ENCODE assay signal across 8 cellular contexts in the genomic region with DNA sequence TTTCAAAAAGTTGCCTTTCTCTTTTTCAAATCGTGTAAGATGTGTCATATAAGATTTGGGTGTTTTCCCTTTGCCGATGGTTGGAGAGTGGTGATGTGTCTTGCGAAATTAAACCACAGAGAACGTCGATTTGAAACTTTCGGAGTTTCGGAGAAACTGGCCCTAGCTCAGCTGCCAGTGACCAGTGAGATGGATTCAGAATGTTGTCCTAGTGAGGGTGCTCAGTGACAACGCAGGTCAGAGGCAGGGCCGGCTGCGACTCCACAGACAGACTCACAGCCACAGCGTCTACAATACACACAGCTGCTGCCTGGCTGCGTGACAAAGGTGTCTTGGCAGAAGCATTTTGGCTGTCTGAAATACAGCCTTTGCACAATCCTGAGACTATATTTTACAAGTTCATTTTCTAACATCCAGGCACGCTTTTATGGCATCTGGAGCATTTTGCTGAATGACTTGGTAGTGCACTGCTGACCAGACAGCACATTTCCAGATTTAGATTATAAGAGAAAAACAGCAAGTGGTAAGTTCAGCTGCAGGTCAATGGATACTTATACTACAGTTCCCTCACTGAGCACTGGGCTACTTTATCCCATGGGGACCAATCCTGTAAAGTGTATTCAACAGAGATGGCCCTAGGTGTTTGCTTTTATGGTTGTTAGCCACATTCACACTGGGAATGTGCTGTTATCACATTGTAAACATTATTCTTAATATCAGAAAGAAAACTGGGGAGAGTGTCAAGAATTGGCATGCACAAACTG.
DNase-seq lines count a peak whose midpoint lies in the region; ATAC-seq, FAIRE-seq and TF ChIP-seq lines count a peak whose summit lies in the region.

No MANE protein-coding gene starts in this region.

- TF ChIP-seq EP300 in esophagus muscularis mucosa (IDR thresholded peaks at IDR 0.05) = no peak

- H3K4me1 ChIP-seq in esophagus muscularis mucosa (peaks cover 0 to 30% (median 28%) of the 10 kb centered on the region in 4 donors), pancreas (peaks cover 3 to 12% (median 8%) of the 10 kb centered on the region in 3 donors)

- TF ChIP-seq CTCF in esophagus muscularis mucosa (IDR thresholded peaks at IDR 0.05) (no peak), pancreas (IDR thresholded peaks at IDR 0.05) (no peak)

- H3K27ac ChIP-seq in esophagus muscularis mucosa (replicated peaks in 1 of 4) (peak overlapping the region; percentile 5 to 55 (median 38)), pancreas (peak overlapping the region in 3 of 4 donors; percentile 25 to 68 (median 55))

- no peaks in the 10 kb centered on the region for H3K9me3 ChIP-seq in esophagus muscularis mucosa
- no peaks in the 10 kb centered on the region for H3K9me3 ChIP-seq in pancreas

- H3K4me1 Mint-ChIP-seq in activated naive CD4-positive, alpha-beta T cell treated with anti-CD3 and anti-CD28 coated beads for 36 hours (ENCODE audit: low read depth) = peaks cover 29% of the 10 kb centered on the region

- ATAC-seq in pancreas (peak; percentile 70 to 85 (median 82)), HG03354 (IDR thresholded peaks at IDR 0.05; ENCODE audit: poor library complexity, severe bottlenecking, unreplicated experiment) (no peak), GM19397 (IDR thresholded peaks at IDR 0.05; ENCODE audit: unreplicated experiment) (no peak)

- no peaks in the 10 kb centered on the region for H3K9me3 Mint-ChIP-seq in activated naive CD4-positive, alpha-beta T cell treated with anti-CD3 and anti-CD28 coated beads for 36 hours

- H3K27me3 Mint-ChIP-seq in activated naive CD4-positive, alpha-beta T cell treated with anti-CD3 and anti-CD28 coated beads for 36 hours (ENCODE audit: low read depth) = peaks cover 19% of the 10 kb centered on the region

- peak overlapping the region; percentile 20 to 43 (median 26) for H3K4me3 ChIP-seq in esophagus muscularis mucosa
- no peak overlapping the region for H3K4me3 ChIP-seq in pancreas

- H3K4me3 Mint-ChIP-seq in activated naive CD4-positive, alpha-beta T cell treated with anti-CD3 and anti-CD28 coated beads for 36 hours = no peak overlapping the region

- H3K27ac Mint-ChIP-seq in activated naive CD4-positive, alpha-beta T cell treated with anti-CD3 and anti-CD28 coated beads for 36 hours = no peak overlapping the region

- H3K36me3 Mint-ChIP-seq in activated naive CD4-positive, alpha-beta T cell treated with anti-CD3 and anti-CD28 coated beads for 36 hours (ENCODE audit: low read depth) = no peaks in the 10 kb centered on the region

- intact Hi-C loops in esophagus muscularis mucosa (cut with DNase I) (no loop called here), pancreas (cut with DNase I) (no loop called here)
- intact Hi-C loops in activated naive CD4-positive, alpha-beta T cell treated with anti-CD3 and anti-CD28 coated beads for 36 hours (cut with micrococcal nuclease) = no loop called here

- no peak for TF ChIP-seq POLR2A in esophagus muscularis mucosa (IDR thresholded peaks at IDR 0.05; ENCODE audit: low read depth)

- CTCF ChIA-PET in activated naive CD4-positive, alpha-beta T cell treated with anti-CD3 and anti-CD28 coated beads for 36 hours (lab: Charles Lee) = interaction anchor here (1.3 kb wide), 1 partner anchor 138 kb away, joined by 4 read pairs; no protein-coding TSS in a partner anchor

- peak; percentile 13 for DNase-seq in stimulated activated CD4-positive, alpha-beta T cell treated with anti-CD3 and anti-CD28 coated beads, Interleukin-4, amount 100 ng/mL, for 1 hour
- DNase-seq in stimulated activated CD4-positive, alpha-beta T cell treated with anti-CD3 and anti-CD28 coated beads, Interleukin-2, amount 100 ng/mL, for 48 hours = no peak
- peak; percentile 69 for DNase-seq in OCI-M1 (lab: John Stamatoyannopoulos, UW)
- DNase-seq in esophagus muscularis mucosa (ENCODE audit: extremely low spot score) = peak; percentile 93
- DNase-seq in pancreas = peak; percentile 21 to 71 (median 53)
- DNase-seq in activated naive CD4-positive, alpha-beta T cell treated with anti-CD3 and anti-CD28 coated beads for 36 hours = no peak

- H3K27me3 ChIP-seq in esophagus muscularis mucosa (no peaks in the 10 kb centered on the region), pancreas (no peaks in the 10 kb centered on the region)

- H3K36me3 ChIP-seq in esophagus muscularis mucosa (no peaks in the 10 kb centered on the region), pancreas (no peaks in the 10 kb centered on the region)

- WGBS in esophagus muscularis mucosa = 18% methylated on average over 12 of the region's 13 CpGs
- 20 to 25% methylated on average over 13 of the region's 13 CpGs for WGBS in pancreas, 2 donors

- no peak for FAIRE-seq in pancreas (lab: Jason Lieb, UNC)

Comparison
In these comparisons a context has a peak if more than half of its experiments do, and no peak if none do; other contexts are left out.
1. DNase-seq: peak in stimulated activated CD4-positive, alpha-beta T cell treated with anti-CD3 and anti-CD28 coated beads, Interleukin-4, amount 100 ng/mL, for 1 hour (single experiment), OCI-M1 (single experiment), esophagus muscularis mucosa (single experiment) and pancreas (6 of 6); none in stimulated activated CD4-positive, alpha-beta T cell treated with anti-CD3 and anti-CD28 coated beads, Interleukin-2, amount 100 ng/mL, for 48 hours (0 of 2) and activated naive CD4-positive, alpha-beta T cell treated with anti-CD3 and anti-CD28 coated beads for 36 hours (single experiment).
2. H3K4me3 ChIP-seq: peak in esophagus muscularis mucosa (4 of 4); none in pancreas (0 of 4).
3. ATAC-seq: peak in pancreas (4 of 4); none in HG03354 (single experiment) and GM19397 (single experiment).